Comparison of ENCODE assay signal across 1 cellular context in genomic region chr6:33758807-33759206, GRCh38.
TF ChIP-seq lines count a peak whose summit lies in the region.

No MANE protein-coding gene starts in this region.

TF ChIP-seq in HEK293, 187 proteins besides CTCF, POLR2A, EP300 and RAD21 (continued from another document and continues in another):
- TF ChIP-seq KLF17 (tag by site-specific recombination; IDR thresholded peaks at IDR 0.05) (peak; percentile 98), ZNF362 (tag by site-specific recombination; IDR thresholded peaks at IDR 0.05) (no peak), ZNF155 (tag by site-specific recombination; IDR thresholded peaks at IDR 0.05) (no peak), HOXA7 (CRISPR knock-in tag; IDR thresholded peaks at IDR 0.05; ENCODE audit: borderline replicate concordance) (no peak), ZNF202 (tag by site-specific recombination; IDR thresholded peaks at IDR 0.05; ENCODE audit: borderline replicate concordance) (no peak), ZNF248 (tag by site-specific recombination; IDR thresholded peaks at IDR 0.05) (no peak), ZNF140 (tag by site-specific recombination; IDR thresholded peaks at IDR 0.05) (no peak), ZNF175 (tag by site-specific recombination; IDR thresholded peaks at IDR 0.05) (no peak), ZNF549 (tag by site-specific recombination; IDR thresholded peaks at IDR 0.05) (no peak), REST (tag by site-specific recombination; IDR thresholded peaks at IDR 0.05) (no peak), ZBTB17 (tag by site-specific recombination; IDR thresholded peaks at IDR 0.05) (peak; percentile 52), ZFP69B (tag by site-specific recombination; IDR thresholded peaks at IDR 0.05) (peak; percentile 82), ZNF621 (tag by site-specific recombination; IDR thresholded peaks at IDR 0.05) (no peak), AEBP2 (tag by site-specific recombination; IDR thresholded peaks at IDR 0.05; ENCODE audit: borderline replicate concordance) (no peak), ZNF157 (tag by site-specific recombination; IDR thresholded peaks at IDR 0.05) (no peak), ZNF335 (tag by site-specific recombination; conservative IDR thresholded peaks at IDR 0.05) (no peak), ZNF701 (tag by site-specific recombination; IDR thresholded peaks at IDR 0.05) (no peak), ZIC2 (tag by site-specific recombination; IDR thresholded peaks at IDR 0.05) (no peak), GLIS2 (tag by site-specific recombination; IDR thresholded peaks at IDR 0.05) (no peak), ZNF394 (tag by site-specific recombination; IDR thresholded peaks at IDR 0.05; ENCODE audit: borderline replicate concordance) (no peak), ZNF366 (tag by site-specific recombination; conservative IDR thresholded peaks at IDR 0.05) (peak; percentile 42; the same call in 1 of the 2 replicates), ZBTB49 (tag by site-specific recombination; IDR thresholded peaks at IDR 0.05; ENCODE audit: low read depth) (no peak), ZFP3 (tag by site-specific recombination; IDR thresholded peaks at IDR 0.05; ENCODE audit: low read depth) (no peak), REPIN1 (tag by site-specific recombination; IDR thresholded peaks at IDR 0.05; ENCODE audit: low read depth) (no peak), ZNF704 (tag by site-specific recombination; IDR thresholded peaks at IDR 0.05) (no peak), ZNF660 (tag by site-specific recombination; IDR thresholded peaks at IDR 0.05) (no peak), ZNF223 (tag by site-specific recombination; IDR thresholded peaks at IDR 0.05) (no peak), ZNF600 (tag by site-specific recombination; IDR thresholded peaks at IDR 0.05) (peak; percentile 42; the same call in 1 of the 2 replicates), ZBTB8A (tag by site-specific recombination; IDR thresholded peaks at IDR 0.05) (0 out of 2 replicates have a peak, but pooled peaks have one; percentile 48), ZSCAN5A (tag by site-specific recombination; IDR thresholded peaks at IDR 0.05) (no peak; the same call in 1 of the 2 replicates), ZBTB1 (tag by site-specific recombination; IDR thresholded peaks at IDR 0.05) (no peak), ZNF768 (tag by site-specific recombination; IDR thresholded peaks at IDR 0.05) (no peak), ZNF146 (tag by site-specific recombination; IDR thresholded peaks at IDR 0.05) (no peak), ZNF629 (tag by site-specific recombination; IDR thresholded peaks at IDR 0.05) (no peak), KLF1 (tag by site-specific recombination; IDR thresholded peaks at IDR 0.05) (peak; percentile 66), FEZF1 (tag by site-specific recombination; IDR thresholded peaks at IDR 0.05) (peak; percentile 71), ZFHX2 (tag by site-specific recombination; conservative IDR thresholded peaks at IDR 0.05) (peak; percentile 95), ZNF747 (tag by site-specific recombination; IDR thresholded peaks at IDR 0.05) (no peak), ZNF239 (tag by site-specific recombination; IDR thresholded peaks at IDR 0.05) (no peak), TCF7L2 (IDR thresholded peaks at IDR 0.05; ENCODE audit: borderline replicate concordance, low read depth, low read length) (peak; percentile 50; the same call in 1 of the 2 replicates), ZNF692 (tag by site-specific recombination; IDR thresholded peaks at IDR 0.05) (peak; percentile 71), ZNF544 (tag by site-specific recombination; IDR thresholded peaks at IDR 0.05) (no peak), ZNF626 (tag by site-specific recombination; IDR thresholded peaks at IDR 0.05) (no peak), ZNF169 (tag by site-specific recombination; IDR thresholded peaks at IDR 0.05) (no peak), ZBTB26 (tag by site-specific recombination; optimal IDR thresholded peaks at IDR 0.05) (no peak), ZNF121 (tag by site-specific recombination; IDR thresholded peaks at IDR 0.05) (peak; percentile 80), ZNF404 (tag by site-specific recombination; IDR thresholded peaks at IDR 0.05) (no peak), PRDM6 (tag by site-specific recombination; IDR thresholded peaks at IDR 0.05) (peak; percentile 85), ZNF623 (tag by site-specific recombination; IDR thresholded peaks at IDR 0.05) (no peak)
